21 cellular contexts compared by ENCODE assay signal in the genomic region with DNA sequence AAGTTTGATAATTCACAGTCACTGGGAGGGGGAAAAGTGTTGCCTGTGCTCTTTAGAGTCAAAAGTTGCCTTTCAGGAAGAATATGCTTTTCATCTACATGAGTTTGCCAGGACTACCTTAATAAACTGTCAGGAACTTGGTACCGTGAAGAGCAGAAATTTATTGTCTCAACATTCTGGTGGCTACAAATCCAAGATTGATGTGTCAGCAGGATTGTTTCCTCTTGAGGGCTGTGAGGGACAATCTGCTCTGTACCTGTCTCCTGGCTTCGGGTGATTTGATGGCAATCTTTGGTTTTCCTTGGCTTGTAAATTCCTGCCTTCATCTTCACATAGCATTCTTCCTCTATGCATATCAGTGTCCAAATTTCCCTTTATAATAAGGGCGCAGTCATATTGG.
DNase-seq lines count a peak whose midpoint lies in the region; ATAC-seq, FAIRE-seq and TF ChIP-seq lines count a peak whose summit lies in the region.
"Had no signal": no experiment of that assay in that cellular context is flagged by ENCODE, and none has a peak within 500 bp of the region (broad histone marks: within the 10 kb centered on the region; RNA-seq: fewer than 3 reads in every experiment).

No MANE protein-coding gene starts in this region.

- H3K36me3 ChIP-seq in GM23248 (ENCODE audit: low read depth) (no peaks in the 10 kb centered on the region), OCI-LY3 (replicated peaks; ENCODE audit: low read depth, low read length) (no peaks in the 10 kb centered on the region), keratinocyte (ENCODE audit: control insufficient read depth in 2 of 2, extremely low read depth in 1 of 2, insufficient read depth in 2 of 2, low read length in 2 of 2) (no peaks in the 10 kb centered on the region), neuronal stem cell (replicated peaks in 1 of 2; ENCODE audit: control insufficient read depth in 2 of 2, insufficient read depth in 2 of 2, low read length in 2 of 2) (no peaks in the 10 kb centered on the region), Karpas-422 (ENCODE audit: insufficient read depth, low read length) (no peaks in the 10 kb centered on the region)
- H3K36me3 ChIP-seq: BE2C had no signal

- H3K9ac ChIP-seq in GM23248 (no peak overlapping the region), OCI-LY3 (ENCODE audit: low read length) (no peak overlapping the region), keratinocyte (ENCODE audit: control insufficient read depth, extremely low read depth, insufficient read depth, low read length) (no peak overlapping the region), neuronal stem cell (ENCODE audit: low read depth, low read length, poor library complexity) (no peak overlapping the region), Karpas-422 (ENCODE audit: low read length) (no peak overlapping the region)

- no peak overlapping the region for H4K91ac ChIP-seq in neuronal stem cell (ENCODE audit: low read depth, low read length, poor library complexity)

- no peak overlapping the region for H2AK5ac ChIP-seq in neuronal stem cell (ENCODE audit: low read depth, low read length)

- H3F3A ChIP-seq in GM23248 (ENCODE audit: insufficient read depth) = no peaks in the 10 kb centered on the region

- TF ChIP-seq CTCF in OCI-LY3 (IDR thresholded peaks at IDR 0.05; ENCODE audit: low read depth, low read length) = no peak
- TF ChIP-seq CTCF in keratinocyte (optimal IDR thresholded peaks at IDR 0.05 in 1 of 3, IDR thresholded peaks at IDR 0.05 in 1 of 3, conservative IDR thresholded peaks at IDR 0.05 in 1 of 3; ENCODE audit: extremely low read depth in 1 of 3, insufficient read depth in 2 of 3, low read length in 3 of 3) = no peak

- H3K4me3 ChIP-seq in GM23248 (no peak overlapping the region), OCI-LY3 (ENCODE audit: low read length) (no peak overlapping the region), keratinocyte (ENCODE audit: control insufficient read depth in 2 of 3, extremely low read depth in 1 of 3, insufficient read depth in 2 of 3, low read depth in 1 of 3, low read length in 3 of 3) (no peak overlapping the region), neuronal stem cell (ENCODE audit: low read length in 2 of 2) (no peak overlapping the region), Karpas-422 (ENCODE audit: low read length) (no peak overlapping the region)

- H3K27ac ChIP-seq in GM23248 (no peak overlapping the region), OCI-LY3 (ENCODE audit: low read length) (no peak overlapping the region), keratinocyte (ENCODE audit: control insufficient read depth, insufficient read depth, low read length) (no peak overlapping the region), neuronal stem cell (replicated peaks; ENCODE audit: low read length) (no peak overlapping the region), Karpas-422 (ENCODE audit: low read length) (no peak overlapping the region)

- H3K18ac ChIP-seq in neuronal stem cell (ENCODE audit: low read length) = no peak overlapping the region

- in situ Hi-C loops in GM23248 (cut with MboI) = loop anchor here (25.0 kb wide), 2 partner anchors 268 to 732 kb away; partner anchors contain the start of genes CTSO and PDGFC

- 77 to 87% methylated on average over 3 of the region's 3 CpGs for WGBS in GM23248 (ENCODE audit: low coverage in 1 of 2, low lambda C conversion rate in 2 of 2, missing lambda C conversion rate in 2 of 2), 2 experiments
- no CpG with 5 or more reads among the region's 3 CpGs for WGBS in neuronal stem cell (ENCODE audit: extremely low coverage in 2 of 2, insufficient read length in 2 of 2, insufficient replicate concordance in 1 of 2), 2 donors

- H3K27me3 ChIP-seq in GM23248 (replicated peaks; ENCODE audit: insufficient read depth) = no peaks in the 10 kb centered on the region
- H3K27me3 ChIP-seq in OCI-LY3 (ENCODE audit: low read depth, low read length) = no peaks in the 10 kb centered on the region
- H3K27me3 ChIP-seq in keratinocyte (ENCODE audit: control insufficient read depth, extremely low read depth, insufficient read depth, low read length) = no peaks in the 10 kb centered on the region
- H3K27me3 ChIP-seq in neuronal stem cell (ENCODE audit: control insufficient read depth in 3 of 3, insufficient read depth in 3 of 3, low read depth in 1 of 3, low read length in 3 of 3) = no peaks in the 10 kb centered on the region
- no peaks in the 10 kb centered on the region for H3K27me3 ChIP-seq in Karpas-422 (ENCODE audit: low read length)
- H3K27me3 ChIP-seq: BE2C had no signal

- no peak for FAIRE-seq in keratinocyte (lab: Jason Lieb, UNC)
- FAIRE-seq: A204.1, D721Med had no signal

- H3K4me1 ChIP-seq in GM23248 (ENCODE audit: insufficient read depth) (no peaks in the 10 kb centered on the region), OCI-LY3 (ENCODE audit: low read length) (no peaks in the 10 kb centered on the region), keratinocyte (ENCODE audit: control insufficient read depth, extremely low read depth, insufficient read depth, low read length) (no peaks in the 10 kb centered on the region), neuronal stem cell (ENCODE audit: control insufficient read depth in 2 of 2, insufficient read depth in 1 of 2, low read depth in 1 of 2, low read length in 2 of 2) (peaks cover 0 to 2% of the 10 kb centered on the region in 2 donors), Karpas-422 (ENCODE audit: low read length) (no peaks in the 10 kb centered on the region)
- H3K4me1 ChIP-seq: BE2C had no signal

- no peak overlapping the region for H3K14ac ChIP-seq in neuronal stem cell (ENCODE audit: low read length)

- H3K9me1 ChIP-seq in keratinocyte (ENCODE audit: control insufficient read depth, extremely low read depth, insufficient read depth, low read length) = no peaks in the 10 kb centered on the region

- H2AFZ ChIP-seq in GM23248 (peak overlapping the region; percentile 53; the same call in 1 of the 2 replicates), OCI-LY3 (ENCODE audit: low read depth, low read length) (peak overlapping the region; percentile 13; the same call in 1 of the 2 replicates), keratinocyte (ENCODE audit: control insufficient read depth, low read length) (peak overlapping the region; percentile 34), neuronal stem cell (ENCODE audit: low read length) (peak overlapping the region; percentile 18), Karpas-422 (ENCODE audit: low read length) (no peak overlapping the region)

- H3K23ac ChIP-seq in neuronal stem cell (ENCODE audit: low read depth, low read length, poor library complexity) = no peak overlapping the region

- DNase-seq in GM23248 = no peak
- DNase-seq in keratinocyte (ENCODE audit: low read depth, low spot score) = no peak
- no peak for DNase-seq in neuronal stem cell (ENCODE audit: low spot score)
- DNase-seq in DMS53 (lab: John Stamatoyannopoulos, UW) = no peak
- DNase-seq in Karpas-422 = no peak
- no peak for DNase-seq in EL
- DNase-seq: BE2C, HCEC 1CT, KBM-7, NCI-H1092, NCI-H1436, NCI-H187 treated with DMSO at 0.1 percent for 48 hours, NCI-H2227 treated with DMSO at 0.1 percent for 48 hours, NCI-H524, NCI-H774, OCI-M1 had no signal

- no peak overlapping the region for H3K4me2 ChIP-seq in GM23248 (ENCODE audit: unreplicated experiment)
- H3K4me2 ChIP-seq in OCI-LY3 (ENCODE audit: low read length) = no peak overlapping the region
- no peak overlapping the region for H3K4me2 ChIP-seq in keratinocyte (ENCODE audit: control insufficient read depth, extremely low read depth, insufficient read depth, low read depth, low read length)
- H3K4me2 ChIP-seq in neuronal stem cell (ENCODE audit: insufficient read depth, low read length, poor library complexity, severe bottlenecking) = no peak overlapping the region
- no peak overlapping the region for H3K4me2 ChIP-seq in Karpas-422 (ENCODE audit: low read depth, low read length, poor library complexity, severe bottlenecking)

- H3K9me2 ChIP-seq in GM23248 (ENCODE audit: insufficient read depth) = no peaks in the 10 kb centered on the region
- H3K9me2 ChIP-seq in Karpas-422 (replicated peaks; ENCODE audit: insufficient read depth, low read length) = no peaks in the 10 kb centered on the region

- H2BK5ac ChIP-seq in neuronal stem cell (ENCODE audit: low read length) = no peak overlapping the region

- H3K9me3 ChIP-seq in GM23248 (ENCODE audit: low read depth) (no peaks in the 10 kb centered on the region), OCI-LY3 (ENCODE audit: insufficient read depth, low read length) (no peaks in the 10 kb centered on the region), keratinocyte (ENCODE audit: control insufficient read depth, low read depth, low read length) (no peaks in the 10 kb centered on the region), neuronal stem cell (replicated peaks in 1 of 2; ENCODE audit: control insufficient read depth in 2 of 2, insufficient read depth in 1 of 2, low read depth in 1 of 2, low read length in 2 of 2) (peaks cover 0 to 3% of the 10 kb centered on the region in 2 donors), Karpas-422 (ENCODE audit: low read length) (no peaks in the 10 kb centered on the region)
- H3K9me3 ChIP-seq: BE2C had no signal

- ATAC-seq in HG02759 (IDR thresholded peaks at IDR 0.05; ENCODE audit: unreplicated experiment) = no peak
- ATAC-seq: Right ventricle myocardium inferior had no signal

- H4K8ac ChIP-seq in neuronal stem cell (ENCODE audit: low read depth, low read length) = no peak overlapping the region

- H2BK12ac ChIP-seq in neuronal stem cell (ENCODE audit: low read length) = no peak overlapping the region

- H2BK120ac ChIP-seq in neuronal stem cell (ENCODE audit: low read depth, low read length) = no peak overlapping the region

- no peaks in the 10 kb centered on the region for H3K79me1 ChIP-seq in neuronal stem cell (ENCODE audit: low read depth, low read length)

- H2BK15ac ChIP-seq in neuronal stem cell (ENCODE audit: low read length) = no peak overlapping the region

- no peaks in the 10 kb centered on the region for H3K79me2 ChIP-seq in GM23248 (ENCODE audit: insufficient read depth)
- H3K79me2 ChIP-seq in OCI-LY3 (ENCODE audit: low read length) = no peaks in the 10 kb centered on the region
- no peaks in the 10 kb centered on the region for H3K79me2 ChIP-seq in keratinocyte (ENCODE audit: control insufficient read depth, insufficient read depth, low read length)
- H3K79me2 ChIP-seq in Karpas-422 (ENCODE audit: low read length) = no peaks in the 10 kb centered on the region

- H4K20me1 ChIP-seq in GM23248 (ENCODE audit: insufficient read depth) = no peaks in the 10 kb centered on the region
- H4K20me1 ChIP-seq in OCI-LY3 (ENCODE audit: insufficient read depth, low read length) = no peaks in the 10 kb centered on the region
- no peaks in the 10 kb centered on the region for H4K20me1 ChIP-seq in keratinocyte (ENCODE audit: control insufficient read depth, extremely low read depth, insufficient read depth, low read length)
- no peaks in the 10 kb centered on the region for H4K20me1 ChIP-seq in Karpas-422 (ENCODE audit: insufficient read depth, low read depth, low read length)

- no peak overlapping the region for H3K4ac ChIP-seq in neuronal stem cell (ENCODE audit: low read length)

- dilution Hi-C loops in keratinocyte (cut with MboI; ENCODE audit: extremely low pct_ligation_motif_present, low sequenced_read_pairs) = no loop called here
